12 cellular contexts compared by ENCODE assay signal in genomic region chr19:49123285-49123684, GRCh38. TPM values are rescaled to one million over a fixed set of nuclear protein-coding genes. Genes with fewer than 3 reads are reported as not detected.
DNase-seq lines count a peak whose midpoint lies in the region; ATAC-seq, FAIRE-seq and TF ChIP-seq lines count a peak whose summit lies in the region.
"Not testable (repeated sequence)": the region's sequence is repeated elsewhere in the genome, so short reads cannot be mapped to it uniquely, and the experiment has no call there.
"Had no signal": no experiment of that assay in that cellular context is flagged by ENCODE, and none has a peak within 500 bp of the region (broad histone marks: within the 10 kb centered on the region; RNA-seq: fewer than 3 reads in every experiment).

No MANE protein-coding gene starts in this region.

- not testable (repeated sequence) for H3K27me3 ChIP-seq in HepG2 (ENCODE audit: control insufficient read depth in 1 of 2, insufficient read depth in 2 of 2, low read length in 2 of 2); trophoblast cell (ENCODE audit: insufficient read depth, low read length)

- not testable (repeated sequence) for H2AK5ac ChIP-seq in trophoblast cell (ENCODE audit: low read length)

- TF ChIP-seq POLR2A in HepG2 (IDR thresholded peaks at IDR 0.05; ENCODE audit: insufficient read depth in 1 of 2, low read depth in 2 of 2, low read length in 2 of 2), result not testable (repeated sequence)

- not testable (repeated sequence) for DNase-seq in SK-N-MC (ENCODE audit: low read depth, low spot score); HepG2 (ENCODE audit: low spot score)
- peak; percentile 40 to 75 for DNase-seq in trophoblast cell

- not testable (repeated sequence) for H3K9me3 ChIP-seq in HEK293 (ENCODE audit: control insufficient read depth, insufficient read depth, low read depth, low read length); SK-N-MC (ENCODE audit: low read depth, low read length); HepG2 (ENCODE audit: low read length); trophoblast cell (ENCODE audit: insufficient read depth, low read depth, low read length)

- H2BK120ac ChIP-seq in trophoblast cell (ENCODE audit: insufficient read depth, low read length, poor library complexity), result not testable (repeated sequence)

- H3K4me2 ChIP-seq in HepG2 (ENCODE audit: low read depth, low read length); trophoblast cell (ENCODE audit: low read length): not testable (repeated sequence)

- H3K9ac ChIP-seq in SK-N-MC (ENCODE audit: insufficient read length); HepG2 (ENCODE audit: insufficient read depth, low read depth, low read length); trophoblast cell (ENCODE audit: low read length): not testable (repeated sequence)

- H3K79me2 ChIP-seq in HepG2 (ENCODE audit: insufficient read depth, low read length); trophoblast cell (ENCODE audit: control insufficient read depth, insufficient read depth, low read length, poor library complexity): not testable (repeated sequence)

- not testable (repeated sequence) for H4K8ac ChIP-seq in trophoblast cell (ENCODE audit: low read depth, low read length)

- in situ Hi-C loops in HepG2 (cut with HindIII; ENCODE audit: extremely low pct_ligation_motif_present, low pct_unique_long_range_greater_than_20kb), result not testable (repeated sequence)

- ATAC-seq in HepG2, result not testable (repeated sequence)

- not testable (repeated sequence) for H3K4me3 ChIP-seq in HEK293 (ENCODE audit: low read depth, low read length); SK-N-MC; HepG2 (replicated peaks in 1 of 3; ENCODE audit: insufficient read depth in 1 of 3, low read depth in 2 of 3, low read length in 3 of 3); trophoblast cell (ENCODE audit: low read depth, low read length)

- not testable (repeated sequence) for H3K14ac ChIP-seq in trophoblast cell (ENCODE audit: low read length)

- H3K27ac ChIP-seq in 22Rv1 (peak overlapping the region; percentile 99), SK-N-MC (0 out of 2 replicates have a peak overlapping the region, but pooled peaks have one; percentile 1)
- H3K27ac ChIP-seq in HEK293 (ENCODE audit: extremely low read depth, low read depth, low read length); HepG2 (ENCODE audit: extremely low read length, insufficient read depth, low read length); trophoblast cell (ENCODE audit: low read depth, low read length): not testable (repeated sequence)

- FAIRE-seq in HepG2 (lab: Jason Lieb, UNC), result not testable (repeated sequence)

- H3K4ac ChIP-seq in trophoblast cell (ENCODE audit: low read depth, low read length), result not testable (repeated sequence)

- not testable (repeated sequence) for BruUV-seq in HepG2 (replicated peaks; lab: Mats Ljungman, UMichigan)

- WGBS in HepG2 (ENCODE audit: low lambda C conversion rate), result 51% methylated on average over 11 of the region's 11 CpGs
- WGBS in trophoblast cell (ENCODE audit: extremely low coverage, insufficient coverage, insufficient read length), result no CpG with 5 or more reads among the region's 11 CpGs

- not testable (repeated sequence) for H3K4me1 ChIP-seq in HEK293 (ENCODE audit: control insufficient read depth, insufficient read depth, low read length)
- peaks cover 46% of the 10 kb centered on the region for H3K4me1 ChIP-seq in HepG2 (ENCODE audit: insufficient read depth, low read length)
- peaks cover 15 to 21% of the 10 kb centered on the region in 2 experiments for H3K4me1 ChIP-seq in trophoblast cell (ENCODE audit: control insufficient read depth in 1 of 2, insufficient read depth in 2 of 2, low read length in 2 of 2)

- H2BK12ac ChIP-seq in trophoblast cell (ENCODE audit: low read length), result not testable (repeated sequence)

- H2AFZ ChIP-seq in HepG2 (ENCODE audit: low read length); trophoblast cell (ENCODE audit: insufficient read depth, low read length, poor library complexity): not testable (repeated sequence)

- not testable (repeated sequence) for H4K20me1 ChIP-seq in HepG2 (ENCODE audit: insufficient read depth, low read length)

- H3K23ac ChIP-seq in trophoblast cell (ENCODE audit: low read length), result not testable (repeated sequence)

- TF ChIP-seq RAD21 in HepG2 (CRISPR knock-in tag; IDR thresholded peaks at IDR 0.05), result not testable (repeated sequence)

- not testable (repeated sequence) for H3K18ac ChIP-seq in trophoblast cell (ENCODE audit: low read length)

- not testable (repeated sequence) for H4K91ac ChIP-seq in trophoblast cell (ENCODE audit: low read depth, low read length)

- H3K36me3 ChIP-seq in HEK293 (ENCODE audit: control insufficient read depth in 2 of 2, insufficient read depth in 1 of 2, low read length in 2 of 2); SK-N-MC (ENCODE audit: insufficient read depth, low read length); HepG2 (replicated peaks in 1 of 2; ENCODE audit: control insufficient read depth in 1 of 2, insufficient read depth in 2 of 2, low read length in 2 of 2); trophoblast cell (ENCODE audit: control insufficient read depth in 1 of 2, insufficient read depth in 2 of 2, low read length in 2 of 2): not testable (repeated sequence)

- CTCF ChIA-PET in HEK293 (lab: Yijun Ruan, JAX), result interaction anchor here (0.6 kb wide), 1 partner anchor 74 kb away, joined by 4 read pairs; no protein-coding TSS in a partner anchor
- CTCF ChIA-PET in HepG2 (lab: Yijun Ruan, JAX; ENCODE audit: low intra/inter-chr PET ratio, low total read pairs), result not testable (repeated sequence)

- H2BK5ac ChIP-seq in trophoblast cell (ENCODE audit: low read depth, low read length, poor library complexity), result not testable (repeated sequence)

- TF ChIP-seq EP300 in HepG2 (IDR thresholded peaks at IDR 0.05; ENCODE audit: low read depth in 2 of 2, low read length in 2 of 2); HepG2 (CRISPR knock-in tag; IDR thresholded peaks at IDR 0.05; ENCODE audit: borderline replicate concordance): not testable (repeated sequence)

- H3K79me1 ChIP-seq in trophoblast cell (ENCODE audit: low read length), result not testable (repeated sequence)

- intact Hi-C loops in HepG2 (cut with micrococcal nuclease; ENCODE audit: unreplicated experiment), result not testable (repeated sequence)

- POLR2A ChIA-PET in HEK293 (lab: Yijun Ruan, JAX); HepG2 (lab: Yijun Ruan, JAX): not testable (repeated sequence)

- H4K12ac ChIP-seq in trophoblast cell (ENCODE audit: low read depth, low read length), result not testable (repeated sequence)

- not testable (repeated sequence) for TF ChIP-seq CTCF in 22Rv1 (IDR thresholded peaks at IDR 0.05); HEK293 (tag by site-specific recombination; IDR thresholded peaks at IDR 0.05); HepG2 (CRISPR knock-in tag; IDR thresholded peaks at IDR 0.05)

RNA-seq across cellular contexts. Expression of gene PPFIA3, which starts 3.9 kb away (rescaled TPM):
- 6.3 and 8.6 TPM in 2 replicates for total RNA-seq in HepG2 (2016; rRNA removed; fragmentation: Illumina TruSeq; extraction: Trizol)
- 1.9 and 2.7 TPM in 2 replicates for total RNA-seq in HepG2 (2016; cell fraction: cytosol; rRNA removed; fragmentation: Illumina TruSeq; extraction: Trizol; ENCODE audit: low read depth)
- total RNA-seq in HepG2 (2016; cell fraction: insoluble cytoplasmic fraction; rRNA removed; fragmentation: Illumina TruSeq; extraction: Trizol), result 6.5 and 8.9 TPM in 2 replicates
- total RNA-seq in HepG2 (2016; cell fraction: membrane; rRNA removed; fragmentation: Illumina TruSeq; extraction: Trizol), result 4.5 and 5.6 TPM in 2 replicates
- 8.1 and 9.0 TPM in 2 replicates for total RNA-seq in HepG2 (2016; cell fraction: nucleus; rRNA removed; fragmentation: Illumina TruSeq; extraction: Trizol)
- 6.7 and 8.9 TPM in 2 replicates for polyA plus RNA-seq in HepG2 (2011; rRNA removed)
- polyA plus RNA-seq in HepG2 (2011; cell fraction: cytosol; rRNA removed), result 6.0 and 7.5 TPM in 2 replicates
- 37.0 and 50.3 TPM in 2 replicates for polyA plus RNA-seq in HepG2 (2011; cell fraction: nucleus; rRNA removed)
- polyA plus RNA-seq in HepG2 (2012), result 9.4 and 9.5 TPM in 2 replicates
- polyA plus RNA-seq in HepG2 (2016; cell fraction: cytosol; fragmentation: Illumina TruSeq; extraction: Trizol; ENCODE audit: low read depth), result 1.9 and 2.8 TPM in 2 replicates
- polyA plus RNA-seq in HepG2 (2016; cell fraction: insoluble cytoplasmic fraction; fragmentation: Illumina TruSeq; extraction: Trizol; ENCODE audit: low read depth), result 6.2 and 6.5 TPM in 2 replicates
- polyA plus RNA-seq in HepG2 (2016; cell fraction: membrane; fragmentation: Illumina TruSeq; extraction: Trizol; ENCODE audit: low read depth), result 3.3 and 4.2 TPM in 2 replicates
- 21.5 and 24.1 TPM in 2 replicates for polyA plus RNA-seq in HepG2 (2016; cell fraction: nucleus; fragmentation: Illumina TruSeq; extraction: Trizol; ENCODE audit: insufficient read depth, low read depth)
- 8.5 and 15.8 TPM in 2 replicates for polyA minus RNA-seq in HepG2 (2011; rRNA and poly(A)+ RNA removed; ENCODE audit: low replicate concordance)
- polyA minus RNA-seq in HepG2 (2011; cell fraction: cytosol; rRNA and poly(A)+ RNA removed), result 4.9 and 5.9 TPM in 2 replicates
- 13.8 and 16.6 TPM in 2 replicates for polyA minus RNA-seq in HepG2 (2011; cell fraction: nucleus; rRNA and poly(A)+ RNA removed)
- 4.6 and 5.4 TPM in 2 replicates for polyA plus RNA-seq in trophoblast cell (2013)
- polyA plus RNA-seq: CD14-positive monocyte had no signal

RNA-seq across cellular contexts. Expression of gene C19orf73, which starts 4.3 kb away (rescaled TPM):
- total RNA-seq in HepG2 (2016; rRNA removed; fragmentation: Illumina TruSeq; extraction: Trizol), result 0.80 and 1.4 TPM in 2 replicates
- 1.6 and 3.1 TPM in 2 replicates for total RNA-seq in HepG2 (2016; cell fraction: cytosol; rRNA removed; fragmentation: Illumina TruSeq; extraction: Trizol; ENCODE audit: low read depth)
- total RNA-seq in HepG2 (2016; cell fraction: insoluble cytoplasmic fraction; rRNA removed; fragmentation: Illumina TruSeq; extraction: Trizol), result 1.6 and 1.9 TPM in 2 replicates
- 2.1 and 2.4 TPM in 2 replicates for total RNA-seq in HepG2 (2016; cell fraction: membrane; rRNA removed; fragmentation: Illumina TruSeq; extraction: Trizol)
- total RNA-seq in HepG2 (2016; cell fraction: nucleus; rRNA removed; fragmentation: Illumina TruSeq; extraction: Trizol), result 0.59 and 0.94 TPM in 2 replicates
- polyA plus RNA-seq in HepG2 (2011; rRNA removed), result 1.5 and 3.0 TPM in 2 replicates
- polyA plus RNA-seq in HepG2 (2011; cell fraction: cytosol; rRNA removed), result 2.6 TPM in 2 replicates
- polyA plus RNA-seq in HepG2 (2011; cell fraction: nucleus; rRNA removed), result 3.8 and 4.8 TPM in 2 replicates
- 1.1 and 1.9 TPM in 2 replicates for polyA plus RNA-seq in HepG2 (2012)
- polyA plus RNA-seq in HepG2 (2016; cell fraction: cytosol; fragmentation: Illumina TruSeq; extraction: Trizol; ENCODE audit: low read depth), result 2.0 and 2.7 TPM in 2 replicates
- 1.6 and 2.2 TPM in 2 replicates for polyA plus RNA-seq in HepG2 (2016; cell fraction: insoluble cytoplasmic fraction; fragmentation: Illumina TruSeq; extraction: Trizol; ENCODE audit: low read depth)
- polyA plus RNA-seq in HepG2 (2016; cell fraction: membrane; fragmentation: Illumina TruSeq; extraction: Trizol; ENCODE audit: low read depth), result 1.5 and 1.6 TPM in 2 replicates
- 0.74 TPM in 1 of 2 replicates, not detected in the other for polyA plus RNA-seq in HepG2 (2016; cell fraction: nucleus; fragmentation: Illumina TruSeq; extraction: Trizol; ENCODE audit: insufficient read depth, low read depth)
- 1.3 TPM in 2 replicates for polyA minus RNA-seq in HepG2 (2011; rRNA and poly(A)+ RNA removed; ENCODE audit: low replicate concordance)
- polyA minus RNA-seq in HepG2 (2011; cell fraction: cytosol; rRNA and poly(A)+ RNA removed), result 0.89 and 1.2 TPM in 2 replicates
- polyA minus RNA-seq in HepG2 (2011; cell fraction: nucleus; rRNA and poly(A)+ RNA removed), result 1.8 and 3.0 TPM in 2 replicates
- polyA plus RNA-seq in trophoblast cell (2013), result 2.0 and 2.7 TPM in 2 replicates

RNA-seq across cellular contexts. Expression of gene LIN7B, which starts 9.1 kb away (rescaled TPM):
- 3.5 and 5.3 TPM in 2 replicates for total RNA-seq in HepG2 (2016; rRNA removed; fragmentation: Illumina TruSeq; extraction: Trizol)
- 5.6 and 7.0 TPM in 2 replicates for total RNA-seq in HepG2 (2016; cell fraction: cytosol; rRNA removed; fragmentation: Illumina TruSeq; extraction: Trizol; ENCODE audit: low read depth)
- total RNA-seq in HepG2 (2016; cell fraction: insoluble cytoplasmic fraction; rRNA removed; fragmentation: Illumina TruSeq; extraction: Trizol), result 2.9 and 5.2 TPM in 2 replicates
- 6.4 and 6.9 TPM in 2 replicates for total RNA-seq in HepG2 (2016; cell fraction: membrane; rRNA removed; fragmentation: Illumina TruSeq; extraction: Trizol)
- 3.4 and 4.1 TPM in 2 replicates for total RNA-seq in HepG2 (2016; cell fraction: nucleus; rRNA removed; fragmentation: Illumina TruSeq; extraction: Trizol)
- polyA plus RNA-seq in HepG2 (2011; rRNA removed), result 7.6 and 8.6 TPM in 2 replicates
- polyA plus RNA-seq in HepG2 (2011; cell fraction: cytosol; rRNA removed), result 5.0 and 9.3 TPM in 2 replicates
- polyA plus RNA-seq in HepG2 (2011; cell fraction: nucleus; rRNA removed), result 15.9 and 17.9 TPM in 2 replicates
- 3.9 and 4.2 TPM in 2 replicates for polyA plus RNA-seq in HepG2 (2012)
- 4.7 and 5.8 TPM in 2 replicates for polyA plus RNA-seq in HepG2 (2016; cell fraction: cytosol; fragmentation: Illumina TruSeq; extraction: Trizol; ENCODE audit: low read depth)
- polyA plus RNA-seq in HepG2 (2016; cell fraction: insoluble cytoplasmic fraction; fragmentation: Illumina TruSeq; extraction: Trizol; ENCODE audit: low read depth), result 3.3 and 3.7 TPM in 2 replicates
- 2.7 and 6.8 TPM in 2 replicates for polyA plus RNA-seq in HepG2 (2016; cell fraction: membrane; fragmentation: Illumina TruSeq; extraction: Trizol; ENCODE audit: low read depth)
- 8.3 and 9.6 TPM in 2 replicates for polyA plus RNA-seq in HepG2 (2016; cell fraction: nucleus; fragmentation: Illumina TruSeq; extraction: Trizol; ENCODE audit: insufficient read depth, low read depth)
- polyA minus RNA-seq in HepG2 (2011; rRNA and poly(A)+ RNA removed; ENCODE audit: low replicate concordance), result 3.8 and 4.0 TPM in 2 replicates
- 0.88 and 1.7 TPM in 2 replicates for polyA minus RNA-seq in HepG2 (2011; cell fraction: cytosol; rRNA and poly(A)+ RNA removed)
- 4.9 and 8.3 TPM in 2 replicates for polyA minus RNA-seq in HepG2 (2011; cell fraction: nucleus; rRNA and poly(A)+ RNA removed)
- 5.3 and 5.4 TPM in 2 replicates for polyA plus RNA-seq in trophoblast cell (2013)

RNA-seq across cellular contexts. Expression of gene HRC, which starts 31.9 kb away (rescaled TPM):
- 1.5 and 3.6 TPM in 2 replicates for total RNA-seq in HepG2 (2016; rRNA removed; fragmentation: Illumina TruSeq; extraction: Trizol)
- total RNA-seq in HepG2 (2016; cell fraction: cytosol; rRNA removed; fragmentation: Illumina TruSeq; extraction: Trizol; ENCODE audit: low read depth), result 0.18 and 0.20 TPM in 2 replicates
- 1.0 and 4.4 TPM in 2 replicates for total RNA-seq in HepG2 (2016; cell fraction: insoluble cytoplasmic fraction; rRNA removed; fragmentation: Illumina TruSeq; extraction: Trizol)
- total RNA-seq in HepG2 (2016; cell fraction: membrane; rRNA removed; fragmentation: Illumina TruSeq; extraction: Trizol), result 0.24 and 0.46 TPM in 2 replicates
- 2.5 and 3.4 TPM in 2 replicates for total RNA-seq in HepG2 (2016; cell fraction: nucleus; rRNA removed; fragmentation: Illumina TruSeq; extraction: Trizol)
- polyA plus RNA-seq in HepG2 (2011; rRNA removed), result 15.4 and 26.4 TPM in 2 replicates
- 13.5 and 21.9 TPM in 2 replicates for polyA plus RNA-seq in HepG2 (2011; cell fraction: cytosol; rRNA removed)
- polyA plus RNA-seq in HepG2 (2011; cell fraction: nucleus; rRNA removed), result 13.0 and 19.9 TPM in 2 replicates
- 17.7 and 25.6 TPM in 2 replicates for polyA plus RNA-seq in HepG2 (2012)
- 0.20 and 0.45 TPM in 2 replicates for polyA plus RNA-seq in HepG2 (2016; cell fraction: cytosol; fragmentation: Illumina TruSeq; extraction: Trizol; ENCODE audit: low read depth)
- polyA plus RNA-seq in HepG2 (2016; cell fraction: insoluble cytoplasmic fraction; fragmentation: Illumina TruSeq; extraction: Trizol; ENCODE audit: low read depth), result 1.3 and 2.6 TPM in 2 replicates
- 0.15 and 0.74 TPM in 2 replicates for polyA plus RNA-seq in HepG2 (2016; cell fraction: membrane; fragmentation: Illumina TruSeq; extraction: Trizol; ENCODE audit: low read depth)
- 7.3 and 9.2 TPM in 2 replicates for polyA plus RNA-seq in HepG2 (2016; cell fraction: nucleus; fragmentation: Illumina TruSeq; extraction: Trizol; ENCODE audit: insufficient read depth, low read depth)
- 0.28 and 5.1 TPM in 2 replicates for polyA minus RNA-seq in HepG2 (2011; rRNA and poly(A)+ RNA removed; ENCODE audit: low replicate concordance)
- polyA minus RNA-seq in HepG2 (2011; cell fraction: cytosol; rRNA and poly(A)+ RNA removed), result 3.9 and 8.6 TPM in 2 replicates
- polyA minus RNA-seq in HepG2 (2011; cell fraction: nucleus; rRNA and poly(A)+ RNA removed), result 2.2 and 4.6 TPM in 2 replicates
- polyA plus RNA-seq in trophoblast cell (2013), result 0.15 and 0.18 TPM in 2 replicates
- total RNA-seq: A673; Caco-2; Calu3; CD4-positive, CD25-positive, alpha-beta regulatory T cell; CD8-positive, alpha-beta T cell had no signal
- polyA plus RNA-seq: AG04450; CD14-positive monocyte; CD4-positive, CD25-positive, alpha-beta regulatory T cell had no signal

RNA-seq across cellular contexts. Expression of gene TRPM4, which starts 34.3 kb away (rescaled TPM):
- 1.7 and 1.9 TPM in 2 replicates for total RNA-seq in HepG2 (2016; rRNA removed; fragmentation: Illumina TruSeq; extraction: Trizol)
- 0.91 and 1.1 TPM in 2 replicates for total RNA-seq in HepG2 (2016; cell fraction: cytosol; rRNA removed; fragmentation: Illumina TruSeq; extraction: Trizol; ENCODE audit: low read depth)
- total RNA-seq in HepG2 (2016; cell fraction: insoluble cytoplasmic fraction; rRNA removed; fragmentation: Illumina TruSeq; extraction: Trizol), result 1.2 and 1.5 TPM in 2 replicates
- total RNA-seq in HepG2 (2016; cell fraction: membrane; rRNA removed; fragmentation: Illumina TruSeq; extraction: Trizol), result 1.2 and 1.6 TPM in 2 replicates
- 3.3 and 3.9 TPM in 2 replicates for total RNA-seq in HepG2 (2016; cell fraction: nucleus; rRNA removed; fragmentation: Illumina TruSeq; extraction: Trizol)
- polyA plus RNA-seq in HepG2 (2011; rRNA removed), result 4.3 and 6.3 TPM in 2 replicates
- 3.2 and 3.5 TPM in 2 replicates for polyA plus RNA-seq in HepG2 (2011; cell fraction: cytosol; rRNA removed)
- 27.5 and 33.2 TPM in 2 replicates for polyA plus RNA-seq in HepG2 (2011; cell fraction: nucleus; rRNA removed)
- polyA plus RNA-seq in HepG2 (2012), result 6.3 and 7.5 TPM in 2 replicates
- polyA plus RNA-seq in HepG2 (2016; cell fraction: cytosol; fragmentation: Illumina TruSeq; extraction: Trizol; ENCODE audit: low read depth), result 0.50 and 0.69 TPM in 2 replicates
- 0.73 and 1.3 TPM in 2 replicates for polyA plus RNA-seq in HepG2 (2016; cell fraction: insoluble cytoplasmic fraction; fragmentation: Illumina TruSeq; extraction: Trizol; ENCODE audit: low read depth)
- polyA plus RNA-seq in HepG2 (2016; cell fraction: membrane; fragmentation: Illumina TruSeq; extraction: Trizol; ENCODE audit: low read depth), result 1.1 TPM in 2 replicates
- 6.3 and 6.9 TPM in 2 replicates for polyA plus RNA-seq in HepG2 (2016; cell fraction: nucleus; fragmentation: Illumina TruSeq; extraction: Trizol; ENCODE audit: insufficient read depth, low read depth)
- polyA minus RNA-seq in HepG2 (2011; rRNA and poly(A)+ RNA removed; ENCODE audit: low replicate concordance), result 4.8 and 7.6 TPM in 2 replicates
- 1.8 and 3.2 TPM in 2 replicates for polyA minus RNA-seq in HepG2 (2011; cell fraction: cytosol; rRNA and poly(A)+ RNA removed)
- 5.5 and 6.3 TPM in 2 replicates for polyA minus RNA-seq in HepG2 (2011; cell fraction: nucleus; rRNA and poly(A)+ RNA removed)
- 21.0 and 24.3 TPM in 2 replicates for polyA plus RNA-seq in trophoblast cell (2013)
- total RNA-seq: CD4-positive, CD25-positive, alpha-beta regulatory T cell; CD8-positive, alpha-beta T cell had no signal
- polyA plus RNA-seq: CD4-positive, CD25-positive, alpha-beta regulatory T cell had no signal
